In the genomic region with DNA sequence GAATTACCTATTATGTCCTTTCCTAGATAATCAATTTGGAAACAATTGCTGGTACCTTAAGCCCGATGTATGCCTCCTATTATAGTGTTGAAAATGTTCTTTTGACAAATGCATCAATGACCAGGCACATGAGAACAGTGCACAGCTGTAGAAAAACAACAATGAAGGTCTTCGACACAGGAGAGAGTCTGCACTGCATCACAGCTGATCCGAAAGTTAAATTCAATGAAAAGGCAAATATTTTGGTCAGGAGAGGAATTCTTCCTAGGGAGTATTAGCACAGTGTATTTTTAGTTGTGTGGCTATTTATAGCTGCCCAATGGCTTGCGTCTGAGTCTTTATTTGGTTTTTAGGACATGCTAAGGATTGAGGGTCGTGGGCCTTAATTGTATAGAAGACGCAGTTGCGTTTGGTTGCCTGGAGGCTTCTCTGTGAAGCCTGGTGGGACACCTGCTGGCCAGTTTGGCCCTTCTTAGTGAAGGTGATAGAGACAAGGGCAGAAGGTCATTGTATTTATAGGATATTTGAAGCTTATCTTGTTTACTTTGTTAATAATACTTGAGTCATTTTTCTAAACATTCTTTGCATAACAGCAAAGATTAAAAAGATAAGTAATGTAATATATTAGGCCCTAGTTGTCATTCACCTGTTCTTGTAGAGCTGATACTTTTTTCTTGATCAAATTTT, we compare ENCODE assay signal across 10 cellular contexts.
A peak's percentile ranks its signal among the peaks of the same experiment; 100 is the strongest.
DNase-seq lines count a peak whose midpoint lies in the region; ATAC-seq, FAIRE-seq and TF ChIP-seq lines count a peak whose summit lies in the region.
"Had no signal": no experiment of that assay in that cellular context is flagged by ENCODE, and none has a peak within 500 bp of the region (broad histone marks: within the 10 kb centered on the region; RNA-seq: fewer than 3 reads in every experiment).

No MANE protein-coding gene starts in this region.

- no peaks in the 10 kb centered on the region; a peak in 1 of 4 replicates for H3K9me3 ChIP-seq in H1 (ENCODE audit: insufficient read depth in 2 of 2, low read depth in 1 of 2, low read length in 1 of 2)

- in situ Hi-C loops in KBM-7 (cut with MboI; ENCODE audit: low pct_unique_long_range_greater_than_20kb, low sequenced_read_pairs) = no loop called here

- peaks cover 4% of the 10 kb centered on the region; the same call in 1 of the 2 replicates for H3K23me2 ChIP-seq in H1 (ENCODE audit: low read depth, low read length)

- H3K4me1 Mint-ChIP-seq in nephron progenitor cell = peaks cover 21% of the 10 kb centered on the region

- DNase-seq in GM10248 (ENCODE audit: extremely low spot score) (no peak), M059J (ENCODE audit: low read depth) (peak; percentile 26), H1 (ENCODE audit: low read depth in 1 of 2, low spot score in 2 of 2) (no peak), nephron progenitor cell (peak; percentile 21), KBM-7 (no peak), NCI-H2227 treated with DMSO at 0.1 percent for 48 hours (lab: John Stamatoyannopoulos, UW) (no peak)
- DNase-seq: activated naive CD4-positive, alpha-beta T cell treated with Interleukin-2 at 50 U/mL for 16 hours had no signal

- TF ChIP-seq CTCF in GM10248 (IDR thresholded peaks at IDR 0.05; ENCODE audit: control extremely low read depth, extremely low read depth, low read depth, missing control alignments) = peak; percentile 36
- peak; percentile 46 to 66 (median 61) for TF ChIP-seq CTCF in H1 (IDR thresholded peaks at IDR 0.05; ENCODE audit: control extremely low read depth in 1 of 3, insufficient read depth in 1 of 3, low read depth in 1 of 3, low read length in 3 of 3)
- TF ChIP-seq CTCF in nephron progenitor cell (IDR thresholded peaks at IDR 0.05) = peak; percentile 38

- peaks cover 39% of the 10 kb centered on the region for H3K9me3 Mint-ChIP-seq in nephron progenitor cell

- ATAC-seq in GM21390 (IDR thresholded peaks at IDR 0.05; ENCODE audit: unreplicated experiment) (no peak), HG02981 (IDR thresholded peaks at IDR 0.05; ENCODE audit: unreplicated experiment) (no peak)

- H3K56ac ChIP-seq in H1 (replicated peaks; ENCODE audit: insufficient read length, low read depth, low read length) = no peak overlapping the region

- TF ChIP-seq RAD21 in H1 (IDR thresholded peaks at IDR 0.05 in 1 of 2, conservative IDR thresholded peaks at IDR 0.05 in 1 of 2; ENCODE audit: low read depth in 2 of 2, low read length in 2 of 2) = peak; percentile 67 to 70

- no peak overlapping the region for H3K4me3 Mint-ChIP-seq in nephron progenitor cell

- TF ChIP-seq EP300 in H1 (IDR thresholded peaks at IDR 0.05; ENCODE audit: borderline replicate concordance in 1 of 2, low read depth in 2 of 2, low read length in 2 of 2) = no peak

- H3K27me3 Mint-ChIP-seq in nephron progenitor cell (ENCODE audit: low read depth, poor library complexity) = no peaks in the 10 kb centered on the region

- no peak overlapping the region for H3K18ac ChIP-seq in H1 (ENCODE audit: extremely low read depth, low read length)

- peaks cover 46 to 58% of the 10 kb centered on the region in 2 experiments for H4K20me1 ChIP-seq in H1 (replicated peaks in 1 of 2; ENCODE audit: control insufficient read depth in 1 of 2, insufficient read depth in 2 of 2, low read length in 2 of 2)

- no peaks in the 10 kb centered on the region for H3K36me3 ChIP-seq in H1 (ENCODE audit: control insufficient read depth in 2 of 4, insufficient read depth in 4 of 4, low read length in 3 of 4)

- POLR2A ChIA-PET in GM10248 (lab: Yijun Ruan, JAX) = no interaction called here
- POLR2A ChIA-PET in H1 (lab: Charles Lee; ENCODE audit: partially characterized antibody) = interaction anchor here (0.7 kb wide), 2 partner anchors 201 to 541 kb away, joined by 3 read pairs; no protein-coding TSS in a partner anchor

- peaks cover 32% of the 10 kb centered on the region for H3K36me3 Mint-ChIP-seq in nephron progenitor cell (ENCODE audit: low read depth)

- H2BK15ac ChIP-seq in H1 (ENCODE audit: low read length) = no peak overlapping the region

- no peak overlapping the region for H4K5ac ChIP-seq in H1 (ENCODE audit: insufficient read length, low read depth, low read length)

- no peaks in the 10 kb centered on the region for H3K27me3 ChIP-seq in H1 (replicated peaks in 1 of 4; ENCODE audit: control insufficient read depth in 3 of 4, extremely low read depth in 1 of 4, insufficient read depth in 3 of 4, low read length in 3 of 4)

- H3K4me1 ChIP-seq in H1 (replicated peaks in 1 of 4; ENCODE audit: control insufficient read depth in 3 of 4, insufficient read depth in 4 of 4, low read length in 3 of 4) = peaks cover 0 to 11% (median 2%) of the 10 kb centered on the region in 4 experiments; a peak in 2 of 7 replicates

- TF ChIP-seq POLR2A in H1 (IDR thresholded peaks at IDR 0.05; ENCODE audit: control extremely low read depth in 1 of 2, low read depth in 2 of 2, low read length in 2 of 2) = no peak

- H3K4me2 ChIP-seq in H1 (ENCODE audit: insufficient read depth in 1 of 2, low read depth in 2 of 2, low read length in 2 of 2) = no peak overlapping the region

- no peak overlapping the region for H2BK120ac ChIP-seq in H1 (replicated peaks; ENCODE audit: low read depth, low read length)

- FAIRE-seq in H1 (lab: Jason Lieb, UNC) = peak; percentile 77

- peaks cover 22 to 100% of the 10 kb centered on the region in 2 experiments for H3K79me2 ChIP-seq in H1 (ENCODE audit: control insufficient read depth in 1 of 2, insufficient read depth in 2 of 2, low read length in 2 of 2)

- no peak overlapping the region for H3K23ac ChIP-seq in H1 (ENCODE audit: insufficient read length)

- CTCF ChIA-PET in GM10248 (lab: Yijun Ruan, JAX) = interaction anchor here (0.7 to 2.0 kb wide), 13 partner anchors 10 to 102 kb away, joined by 3 to 7 read pairs (median 4); no protein-coding TSS in a partner anchor
- CTCF ChIA-PET in H1 (lab: Charles Lee; ENCODE audit: partially characterized antibody) = interaction anchor here (0.8 to 2.8 kb wide), 22 partner anchors 9 to 683 kb away, joined by 3 to 11 read pairs (median 4); no protein-coding TSS in a partner anchor

- no peak overlapping the region for H3K4ac ChIP-seq in H1 (replicated peaks; ENCODE audit: insufficient read length, low read depth, low read length)

- H2BK5ac ChIP-seq in H1 (ENCODE audit: low read depth, low read length) = no peak overlapping the region

- H3K27ac Mint-ChIP-seq in nephron progenitor cell = peak overlapping the region; percentile 13

- whole genome bisulfite sequencing in H1 (ENCODE audit: extremely low coverage in 1 of 2, insufficient coverage in 1 of 2, insufficient read length in 1 of 2, insufficient replicate concordance in 2 of 2, low coverage in 1 of 2, low lambda C conversion rate in 2 of 2, missing lambda C conversion rate in 1 of 2), 2 experiments = 71% methylated on average over 7 of the region's 7 CpGs; no CpG with 5 or more reads in 1 of the 2 experiments

- H4K91ac ChIP-seq in H1 (replicated peaks; ENCODE audit: insufficient read length, low read length) = no peak overlapping the region

- no peak overlapping the region for H2AFZ ChIP-seq in H1 (ENCODE audit: low read length)

- H3K4me3 ChIP-seq in H1 (ENCODE audit: extremely low read depth in 1 of 4, insufficient read depth in 2 of 4, low read depth in 3 of 4, low read length in 4 of 4) = no peak overlapping the region

- H3K27ac ChIP-seq in H1 (ENCODE audit: low read depth, low read length) = no peak overlapping the region
- H3K27ac ChIP-seq: HL-60 had no signal

- H3K14ac ChIP-seq in H1 (ENCODE audit: insufficient read length) = no peak overlapping the region

- peaks cover 16% of the 10 kb centered on the region for H3K79me1 ChIP-seq in H1 (ENCODE audit: low read depth, low read length)

- no peak overlapping the region for H3K9ac ChIP-seq in H1 (replicated peaks in 1 of 4; ENCODE audit: extremely low read depth in 1 of 4, low read depth in 3 of 4, low read length in 3 of 4)

- no peak overlapping the region for H2AK5ac ChIP-seq in H1 (ENCODE audit: low read depth, low read length)

- H2BK12ac ChIP-seq in H1 (ENCODE audit: low read depth, low read length) = no peak overlapping the region

- H4K8ac ChIP-seq in H1 (ENCODE audit: extremely low read depth, insufficient read depth, low read length) = no peak overlapping the region

- no peak overlapping the region for H2BK20ac ChIP-seq in H1 (ENCODE audit: low read length)

TF ChIP-seq in H1, 55 proteins besides CTCF, POLR2A, EP300 and RAD21:
- TF ChIP-seq SIX5 (IDR thresholded peaks at IDR 0.05; ENCODE audit: low read depth, low read length) (no peak), TBP (IDR thresholded peaks at IDR 0.05; ENCODE audit: low read depth, low read length) (no peak), JUN (IDR thresholded peaks at IDR 0.05; ENCODE audit: low read depth, low read length) (no peak), POLR2AphosphoS5 (IDR thresholded peaks at IDR 0.05; ENCODE audit: low read depth, low read length) (no peak), ZNF274 (IDR thresholded peaks at IDR 0.05; ENCODE audit: borderline replicate concordance, extremely low read depth, low read length) (no peak), GTF2F1 (IDR thresholded peaks at IDR 0.05; ENCODE audit: borderline replicate concordance, low read depth, low read length) (no peak), BRCA1 (IDR thresholded peaks at IDR 0.05; ENCODE audit: low read depth, low read length) (no peak), SP2 (IDR thresholded peaks at IDR 0.05; ENCODE audit: low read length) (no peak), KDM5A (IDR thresholded peaks at IDR 0.05; ENCODE audit: low read length) (no peak), KDM4A (IDR thresholded peaks at IDR 0.05; ENCODE audit: low read depth, low read length, severe bottlenecking) (no peak), SAP30 (IDR thresholded peaks at IDR 0.05; ENCODE audit: insufficient read depth, insufficient replicate concordance, low read length) (no peak)
TF ChIP-seq in H1: peak in this region for 0.

Comparison
In these comparisons a context has a peak if more than half of its experiments do, and no peak if none do; other contexts are left out.
1. DNase-seq: peak in M059J (single experiment) and nephron progenitor cell (single experiment); none in GM10248 (single experiment), H1 (0 of 2), KBM-7 (single experiment) and NCI-H2227 treated with DMSO at 0.1 percent for 48 hours (single experiment).
2. Peak in every context shown above with its lines, with median percentiles within 50 percentile points of each other: CTCF ChIP-seq.